ENCODE assay signal across 34 cellular contexts in the genomic region with DNA sequence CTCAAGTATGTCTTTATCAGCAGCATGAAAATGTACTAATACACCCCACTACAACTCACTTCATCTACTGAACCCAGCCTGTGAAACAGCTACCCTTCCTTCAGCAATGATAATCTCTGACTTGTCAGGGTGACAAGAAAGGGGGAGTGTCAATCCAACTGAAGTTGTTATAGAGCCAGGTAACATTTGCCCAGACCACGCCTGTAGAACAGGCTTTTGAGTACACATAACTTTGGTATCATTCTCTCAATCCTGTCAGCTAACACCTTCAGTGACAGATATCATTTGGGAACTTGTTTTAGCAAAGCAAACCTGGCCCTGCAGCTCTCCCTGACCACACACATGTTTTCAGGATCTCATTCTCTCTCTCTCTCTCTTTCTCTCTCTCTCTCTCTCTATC.
"Had no signal": no experiment of that assay in that cellular context is flagged by ENCODE, and none has a peak within 500 bp of the region (broad histone marks: within the 10 kb centered on the region; RNA-seq: fewer than 3 reads in every experiment).

No MANE protein-coding gene starts in this region.

- H3K36me3 ChIP-seq: ascending aorta, cardiac muscle cell, Peyer's patch, WERI-Rb-1 had no signal

- DNase-seq: activated CD4-positive, alpha-beta T cell treated with anti-CD3 and anti-CD28 coated beads for 1 hour; activated CD4-positive, alpha-beta T cell treated with anti-CD3 and anti-CD28 coated beads for 48 hours; activated CD4-positive, alpha-beta T cell treated with anti-CD3 and anti-CD28 coated beads, Interleukin-2, amount 50 U/mL, for 4 hours; activated CD4-positive, CD25-positive, alpha-beta regulatory T cell; activated CD8-positive, alpha-beta T cell treated with anti-CD3 and anti-CD28 coated beads for 36 hours; activated gamma-delta T cell; activated naive CD4-positive, alpha-beta T cell treated with Interleukin-2 at 50 U/mL for 16 hours; activated naive CD8-positive, alpha-beta T cell treated with anti-CD3 and anti-CD28 coated beads, Interleukin-2, amount 10 ng/mL, durations not matched to agents 7 days and 5 days; activated T-cell treated with anti-CD3 and anti-CD28 coated beads, Interleukin-2, amount 50 U/mL, for 1 hour; activated T-cell treated with anti-CD3 and anti-CD28 coated beads, Interleukin-2, amount 50 U/mL, for 72 hours; amygdala; NCI-H1105; NCI-H1417 treated with DMSO at 0.1 percent for 48 hours; NCI-H187 treated with DMSO at 0.1 percent for 48 hours; NCI-H2081; NCI-H2171 treated with DMSO at 0.1 percent for 48 hours; NCI-H2227 treated with DMSO at 0.1 percent for 48 hours; NCI-H446; NCI-H510A treated with DMSO at 0.1 percent for 48 hours; NCI-H526 treated with DMSO at 0.1 percent for 48 hours; NCI-H82; NK-92 treated with Interleukin-12 subunit alpha and Interleukin-12 subunit beta, amount 100 ng/mL, for 24 hours; PC-3; Peyer's patch; RPMI8226; SHP77 treated with DMSO at 0.1 percent for 48 hours; SW 1271; T-helper 1 cell; T-helper 2 cell; T-helper 9 cell; WERI-Rb-1 had no signal

- H3K4me3 ChIP-seq: ascending aorta, cardiac muscle cell, Peyer's patch had no signal

- H3K27me3 ChIP-seq: ascending aorta, cardiac muscle cell, Peyer's patch had no signal

- H3K27ac ChIP-seq: ascending aorta, cardiac muscle cell, KMS-11, Peyer's patch, WERI-Rb-1 had no signal

- H3K9me3 ChIP-seq: Peyer's patch had no signal

- ATAC-seq: activated CD8-positive, alpha-beta T cell treated with anti-CD3 and anti-CD28 coated beads for 36 hours; activated T-cell treated with anti-CD3 and anti-CD28 coated beads, Interleukin-2, amount 50 U/mL, for 72 hours; PC-3 had no signal

- H3K4me1 ChIP-seq: ascending aorta, Peyer's patch had no signal
